Comparison of ENCODE assay signal across 7 cellular contexts in genomic region chr5:14135621-14136020, GRCh38.
"Had no signal": no experiment of that assay in that cellular context is flagged by ENCODE, and none has a peak within 500 bp of the region (broad histone marks: within the 10 kb centered on the region; RNA-seq: fewer than 3 reads in every experiment).

No MANE protein-coding gene starts in this region.

- H3K4me2 ChIP-seq: KMS-11 had no signal

- ATAC-seq: HepG2, K562 had no signal

- H3K9ac ChIP-seq: KMS-11 had no signal

- H3K4me3 ChIP-seq: K562 had no signal

- H3K27ac Mint-ChIP-seq: IgD-negative memory B cell had no signal

- H3K4me3 Mint-ChIP-seq: IgD-negative memory B cell had no signal

- DNase-seq: KBM-7, KG1 had no signal

- H3K27ac ChIP-seq: HL-60, KMS-11 had no signal

- H3K4me1 Mint-ChIP-seq: IgD-negative memory B cell had no signal
